In genomic region chr1:147600119-147601111, GRCh38 we compare ENCODE assay signal across 1 cellular context.
A peak's percentile ranks its signal among the peaks of the same experiment; 100 is the strongest.
TF ChIP-seq lines count a peak whose summit lies in the region.

No MANE protein-coding gene starts in this region.

TF ChIP-seq in K562, 482 proteins besides CTCF, POLR2A, EP300 and RAD21 (continues in another document):
- TF ChIP-seq ZBTB40 (IDR thresholded peaks at IDR 0.05): peak; percentile 34; the same call in 1 of the 2 replicates
- no peak for TF ChIP-seq ZBTB40 (CRISPR knock-in tag; IDR thresholded peaks at IDR 0.05)
- no peak for TF ChIP-seq TCF7 (IDR thresholded peaks at IDR 0.05; ENCODE audit: borderline replicate concordance)
- TF ChIP-seq POLR2G (IDR thresholded peaks at IDR 0.05; ENCODE audit: low read depth, low read length): peak; percentile 46; the same call in 1 of the 2 replicates
- peak; percentile 42; the same call in 1 of the 2 replicates for TF ChIP-seq PHF8 (IDR thresholded peaks at IDR 0.05; ENCODE audit: borderline replicate concordance, low read length)
- no peak for TF ChIP-seq ATF6 (CRISPR knock-in tag; IDR thresholded peaks at IDR 0.05)
- peak in 1 of 2 experiments; percentile 48; a peak in 1 of 4 replicates for TF ChIP-seq KDM1A (IDR thresholded peaks at IDR 0.05)
- no peak for TF ChIP-seq NR1H2 (CRISPR knock-in tag; IDR thresholded peaks at IDR 0.05)
- no peak for TF ChIP-seq E2F3 (CRISPR knock-in tag; IDR thresholded peaks at IDR 0.05)
- peak; percentile 42 for TF ChIP-seq CXXC5 (CRISPR knock-in tag; IDR thresholded peaks at IDR 0.05)
- no peak for TF ChIP-seq ZNF445 (CRISPR knock-in tag; IDR thresholded peaks at IDR 0.05; ENCODE audit: low read depth)
- TF ChIP-seq CBFA2T3 (IDR thresholded peaks at IDR 0.05): peak; percentile 11; the same call in 1 of the 2 replicates
- TF ChIP-seq SMARCA4 (IDR thresholded peaks at IDR 0.05): peak; percentile 27; the same call in 1 of the 2 replicates
- TF ChIP-seq, protein P1, sequence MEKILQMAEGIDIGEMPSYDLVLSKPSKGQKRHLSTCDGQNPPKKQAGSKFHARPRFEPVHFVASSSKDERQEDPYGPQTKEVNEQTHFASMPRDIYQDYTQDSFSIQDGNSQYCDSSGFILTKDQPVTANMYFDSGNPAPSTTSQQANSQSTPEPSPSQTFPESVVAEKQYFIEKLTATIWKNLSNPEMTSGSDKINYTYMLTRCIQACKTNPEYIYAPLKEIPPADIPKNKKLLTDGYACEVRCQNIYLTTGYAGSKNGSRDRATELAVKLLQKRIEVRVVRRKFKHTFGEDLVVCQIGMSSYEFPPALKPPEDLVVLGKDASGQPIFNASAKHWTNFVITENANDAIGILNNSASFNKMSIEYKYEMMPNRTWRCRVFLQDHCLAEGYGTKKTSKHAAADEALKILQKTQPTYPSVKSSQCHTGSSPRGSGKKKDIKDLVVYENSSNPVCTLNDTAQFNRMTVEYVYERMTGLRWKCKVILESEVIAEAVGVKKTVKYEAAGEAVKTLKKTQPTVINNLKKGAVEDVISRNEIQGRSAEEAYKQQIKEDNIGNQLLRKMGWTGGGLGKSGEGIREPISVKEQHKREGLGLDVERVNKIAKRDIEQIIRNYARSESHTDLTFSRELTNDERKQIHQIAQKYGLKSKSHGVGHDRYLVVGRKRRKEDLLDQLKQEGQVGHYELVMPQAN (IDR thresholded peaks at IDR 0.05; ENCODE audit: borderline replicate concordance): 0 out of 2 replicates have a peak, but pooled peaks have one; percentile 15
- TF ChIP-seq ZNF75A (CRISPR knock-in tag; IDR thresholded peaks at IDR 0.05): no peak
- TF ChIP-seq PURB (CRISPR knock-in tag; IDR thresholded peaks at IDR 0.05; ENCODE audit: low read depth): no peak
- TF ChIP-seq SNRNP70 (optimal IDR thresholded peaks at IDR 0.05; ENCODE audit: low read depth, low read length): no peak
- TF ChIP-seq RBM15 (IDR thresholded peaks at IDR 0.05; ENCODE audit: insufficient read depth, low read length): no peak
- no peak for TF ChIP-seq PHB2 (IDR thresholded peaks at IDR 0.05; ENCODE audit: low read depth)
- TF ChIP-seq CBFB (CRISPR knock-in tag; IDR thresholded peaks at IDR 0.05): no peak
- TF ChIP-seq YY1 (IDR thresholded peaks at IDR 0.05; ENCODE audit: borderline replicate concordance in 1 of 3, control insufficient read depth in 1 of 3, extremely low read depth in 1 of 3, insufficient read depth in 3 of 3, insufficient read length in 1 of 3, insufficient replicate concordance in 2 of 3, low read depth in 1 of 3, low read length in 2 of 3): peak in 2 of 3 experiments; percentile 25 to 76
- TF ChIP-seq NCOA6 (IDR thresholded peaks at IDR 0.05): no peak
- TF ChIP-seq, protein P2, sequence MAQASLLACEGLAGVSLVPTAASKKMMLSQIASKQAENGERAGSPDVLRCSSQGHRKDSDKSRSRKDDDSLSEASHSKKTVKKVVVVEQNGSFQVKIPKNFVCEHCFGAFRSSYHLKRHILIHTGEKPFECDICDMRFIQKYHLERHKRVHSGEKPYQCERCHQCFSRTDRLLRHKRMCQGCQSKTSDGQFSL (CRISPR knock-in tag; IDR thresholded peaks at IDR 0.05): peak; percentile 49
- TF ChIP-seq, protein P2 (tag; IDR thresholded peaks at IDR 0.05): peak in 1 of 2 experiments; percentile 39; a peak in 1 of 4 replicates
- TF ChIP-seq, protein P3, sequence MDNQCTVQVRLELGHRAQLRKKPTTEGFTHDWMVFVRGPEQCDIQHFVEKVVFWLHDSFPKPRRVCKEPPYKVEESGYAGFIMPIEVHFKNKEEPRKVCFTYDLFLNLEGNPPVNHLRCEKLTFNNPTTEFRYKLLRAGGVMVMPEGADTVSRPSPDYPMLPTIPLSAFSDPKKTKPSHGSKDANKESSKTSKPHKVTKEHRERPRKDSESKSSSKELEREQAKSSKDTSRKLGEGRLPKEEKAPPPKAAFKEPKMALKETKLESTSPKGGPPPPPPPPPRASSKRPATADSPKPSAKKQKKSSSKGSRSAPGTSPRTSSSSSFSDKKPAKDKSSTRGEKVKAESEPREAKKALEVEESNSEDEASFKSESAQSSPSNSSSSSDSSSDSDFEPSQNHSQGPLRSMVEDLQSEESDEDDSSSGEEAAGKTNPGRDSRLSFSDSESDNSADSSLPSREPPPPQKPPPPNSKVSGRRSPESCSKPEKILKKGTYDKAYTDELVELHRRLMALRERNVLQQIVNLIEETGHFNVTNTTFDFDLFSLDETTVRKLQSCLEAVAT (IDR thresholded peaks at IDR 0.05): no peak
- TF ChIP-seq HMG20B (CRISPR knock-in tag; IDR thresholded peaks at IDR 0.05): no peak
- TF ChIP-seq ZNF639 (CRISPR knock-in tag; conservative IDR thresholded peaks at IDR 0.05 in 1 of 2, IDR thresholded peaks at IDR 0.05 in 1 of 2): peak in 1 of 2 experiments; percentile 62; a peak in 1 of 4 replicates
- TF ChIP-seq MAFG (tag; conservative IDR thresholded peaks at IDR 0.05): no peak
- TF ChIP-seq, protein P4, sequence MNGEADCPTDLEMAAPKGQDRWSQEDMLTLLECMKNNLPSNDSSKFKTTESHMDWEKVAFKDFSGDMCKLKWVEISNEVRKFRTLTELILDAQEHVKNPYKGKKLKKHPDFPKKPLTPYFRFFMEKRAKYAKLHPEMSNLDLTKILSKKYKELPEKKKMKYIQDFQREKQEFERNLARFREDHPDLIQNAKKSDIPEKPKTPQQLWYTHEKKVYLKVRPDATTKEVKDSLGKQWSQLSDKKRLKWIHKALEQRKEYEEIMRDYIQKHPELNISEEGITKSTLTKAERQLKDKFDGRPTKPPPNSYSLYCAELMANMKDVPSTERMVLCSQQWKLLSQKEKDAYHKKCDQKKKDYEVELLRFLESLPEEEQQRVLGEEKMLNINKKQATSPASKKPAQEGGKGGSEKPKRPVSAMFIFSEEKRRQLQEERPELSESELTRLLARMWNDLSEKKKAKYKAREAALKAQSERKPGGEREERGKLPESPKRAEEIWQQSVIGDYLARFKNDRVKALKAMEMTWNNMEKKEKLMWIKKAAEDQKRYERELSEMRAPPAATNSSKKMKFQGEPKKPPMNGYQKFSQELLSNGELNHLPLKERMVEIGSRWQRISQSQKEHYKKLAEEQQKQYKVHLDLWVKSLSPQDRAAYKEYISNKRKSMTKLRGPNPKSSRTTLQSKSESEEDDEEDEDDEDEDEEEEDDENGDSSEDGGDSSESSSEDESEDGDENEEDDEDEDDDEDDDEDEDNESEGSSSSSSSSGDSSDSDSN (IDR thresholded peaks at IDR 0.05; ENCODE audit: borderline replicate concordance in 1 of 2, low read depth in 2 of 2, low read length in 2 of 2): peak in 1 of 2 experiments; percentile 39; a peak in 1 of 4 replicates
- no peak for TF ChIP-seq ZNF589 (CRISPR knock-in tag; IDR thresholded peaks at IDR 0.05; ENCODE audit: low read depth)
- TF ChIP-seq RB1 (IDR thresholded peaks at IDR 0.05; ENCODE audit: low read depth): 0 out of 2 replicates have a peak, but pooled peaks have one; percentile 34
- TF ChIP-seq, protein P5, sequence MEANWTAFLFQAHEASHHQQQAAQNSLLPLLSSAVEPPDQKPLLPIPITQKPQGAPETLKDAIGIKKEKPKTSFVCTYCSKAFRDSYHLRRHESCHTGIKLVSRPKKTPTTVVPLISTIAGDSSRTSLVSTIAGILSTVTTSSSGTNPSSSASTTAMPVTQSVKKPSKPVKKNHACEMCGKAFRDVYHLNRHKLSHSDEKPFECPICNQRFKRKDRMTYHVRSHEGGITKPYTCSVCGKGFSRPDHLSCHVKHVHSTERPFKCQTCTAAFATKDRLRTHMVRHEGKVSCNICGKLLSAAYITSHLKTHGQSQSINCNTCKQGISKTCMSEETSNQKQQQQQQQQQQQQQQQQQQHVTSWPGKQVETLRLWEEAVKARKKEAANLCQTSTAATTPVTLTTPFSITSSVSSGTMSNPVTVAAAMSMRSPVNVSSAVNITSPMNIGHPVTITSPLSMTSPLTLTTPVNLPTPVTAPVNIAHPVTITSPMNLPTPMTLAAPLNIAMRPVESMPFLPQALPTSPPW (CRISPR knock-in tag; IDR thresholded peaks at IDR 0.05): peak; percentile 78
- TF ChIP-seq FOSL1 (tag; conservative IDR thresholded peaks at IDR 0.05): 0 out of 2 replicates have a peak, but pooled peaks have one; percentile 17
- TF ChIP-seq GATAD2B (IDR thresholded peaks at IDR 0.05; ENCODE audit: borderline replicate concordance): peak; percentile 63; the same call in 1 of the 2 replicates
- peak; percentile 30 for TF ChIP-seq RBBP5 (IDR thresholded peaks at IDR 0.05; ENCODE audit: borderline replicate concordance, insufficient read depth, low read length, poor library complexity, severe bottlenecking)
- TF ChIP-seq GABPA (tag; conservative IDR thresholded peaks at IDR 0.05; ENCODE audit: low read depth): peak; percentile 40; the same call in 1 of the 2 replicates
